Comparison of ENCODE assay signal across 10 cellular contexts in genomic region chr15:89442671-89443307, GRCh38. TPM values are rescaled to one million over a fixed set of nuclear protein-coding genes. Genes with fewer than 3 reads are reported as not detected.
A peak's percentile ranks its signal among the peaks of the same experiment; 100 is the strongest.
DNase-seq lines count a peak whose midpoint lies in the region; ATAC-seq and TF ChIP-seq lines count a peak whose summit lies in the region.
"Had no signal": no experiment of that assay in that cellular context is flagged by ENCODE, and none has a peak within 500 bp of the region (broad histone marks: within the 10 kb centered on the region; RNA-seq: fewer than 3 reads in every experiment).

No MANE protein-coding gene starts in this region.

- peak overlapping the region; percentile 32 for H2AFZ ChIP-seq in IMR-90 (replicated peaks; ENCODE audit: low read length, poor library complexity)

- intact Hi-C loops in IMR-90 (cut with micrococcal nuclease): no loop called here

- H2BK120ac ChIP-seq in IMR-90 (ENCODE audit: low read depth, low read length): no peak overlapping the region

- TF ChIP-seq POLR2A in IMR-90 (IDR thresholded peaks at IDR 0.05; ENCODE audit: low read depth, low read length): no peak

- dilution Hi-C loops in IMR-90 (cut with HindIII; ENCODE audit: low sequenced_read_pairs, unreplicated experiment): no loop called here

- peaks cover 55% of the 10 kb centered on the region for H3K27me3 ChIP-seq in IMR-90 (ENCODE audit: control insufficient read depth, insufficient read depth, low read length)

- no peak overlapping the region for H3K4me3 ChIP-seq in IMR-90 (ENCODE audit: insufficient read depth, low read depth, low read length)
- H3K4me3 ChIP-seq in SK-N-MC: no peak overlapping the region

- H3K14ac ChIP-seq in IMR-90 (replicated peaks; ENCODE audit: low read depth, low read length): no peak overlapping the region

- no peaks in the 10 kb centered on the region for H3K4me1 ChIP-seq in IMR-90 (ENCODE audit: control insufficient read depth, insufficient read depth, low read length)

- CTCF ChIA-PET in IMR-90 (lab: Yijun Ruan, JAX): interaction anchor here (1.0 to 2.1 kb wide), 4 partner anchors 13 to 90 kb away, joined by 3 to 6 read pairs (median 4); no protein-coding TSS in a partner anchor

- H3K56ac ChIP-seq in IMR-90 (ENCODE audit: extremely low read depth, insufficient read depth, low read length): no peak overlapping the region

- H3K9ac ChIP-seq in IMR-90 (ENCODE audit: low read depth, low read length): no peak overlapping the region
- H3K9ac ChIP-seq in SK-N-MC (ENCODE audit: insufficient read length): no peak overlapping the region

- TF ChIP-seq RAD21 in IMR-90 (IDR thresholded peaks at IDR 0.05; ENCODE audit: low read length): peak; percentile 53

- no TSS peak for BruUV-seq in IMR-90 (replicated peaks; lab: Mats Ljungman, UMichigan)

- no peak overlapping the region for H4K8ac ChIP-seq in IMR-90 (ENCODE audit: low read depth in 2 of 2, low read length in 2 of 2)

- DNase-seq in NCI-H1436 (lab: John Stamatoyannopoulos, UW) (peak; percentile 67), NCI-H1436 treated with DMSO at 0.1 percent for 48 hours (lab: John Stamatoyannopoulos, UW) (no peak), IMR-90 (peak; percentile 8), SK-N-MC (ENCODE audit: low read depth, low spot score) (no peak), caudate nucleus (lab: John Stamatoyannopoulos, UW) (peak in 38 of 61 donors; percentile 5 to 66 (median 19)), midbrain (lab: John Stamatoyannopoulos, UW) (peak; percentile 41), DMS153 (lab: John Stamatoyannopoulos, UW) (no peak), H4 (ENCODE audit: low spot score) (no peak)
- DNase-seq: activated T-cell treated with anti-CD3 and anti-CD28 coated beads, Interleukin-2, amount 50 U/mL, for 4 hours had no signal

- POLR2A ChIA-PET in IMR-90 (lab: Charles Lee; ENCODE audit: unreplicated experiment): no interaction called here

- H3K9me1 ChIP-seq in IMR-90 (ENCODE audit: insufficient read depth, low read length): no peaks in the 10 kb centered on the region

- in situ Hi-C loops in IMR-90 (cut with MboI; ENCODE audit: low sequenced_read_pairs): no loop called here

- H2BK5ac ChIP-seq in IMR-90 (ENCODE audit: low read depth, low read length, poor library complexity, severe bottlenecking): no peak overlapping the region

- H4K20me1 ChIP-seq in IMR-90 (ENCODE audit: insufficient read depth, low read length): no peaks in the 10 kb centered on the region; the same call in 1 of the 2 replicates

- H3K27ac ChIP-seq in IMR-90 (ENCODE audit: insufficient read depth, low read length) (no peak overlapping the region), SK-N-MC (peak overlapping the region; percentile 78), caudate nucleus (ENCODE audit: low read depth, low read length) (no peak overlapping the region)

- peak; percentile 52 for TF ChIP-seq CTCF in IMR-90 (conservative IDR thresholded peaks at IDR 0.05; ENCODE audit: low read depth, low read length)

- no peak overlapping the region for H3K4me2 ChIP-seq in IMR-90 (ENCODE audit: low read depth, low read length)

- H3K9me3 ChIP-seq in IMR-90 (ENCODE audit: control insufficient read depth, insufficient read depth, low read length) (no peaks in the 10 kb centered on the region), SK-N-MC (ENCODE audit: low read depth, low read length) (no peaks in the 10 kb centered on the region)

- peak overlapping the region; percentile 24 for H2AK9ac ChIP-seq in IMR-90 (replicated peaks; ENCODE audit: low read depth, low read length, poor library complexity)

- H4K5ac ChIP-seq in IMR-90 (ENCODE audit: low read depth, low read length): no peak overlapping the region

- H3K4ac ChIP-seq in IMR-90 (ENCODE audit: low read depth, low read length): no peak overlapping the region

- no peak overlapping the region for H2AK5ac ChIP-seq in IMR-90 (ENCODE audit: low read depth, low read length)

- H4K91ac ChIP-seq in IMR-90 (ENCODE audit: insufficient read depth, low read depth, low read length): no peak overlapping the region

- WGBS in IMR-90 (ENCODE audit: extremely low coverage in 2 of 2, insufficient read length in 1 of 2), 2 experiments: 60% methylated on average over 3 of the region's 19 CpGs; no CpG with 5 or more reads in 1 of the 2 experiments

- no peaks in the 10 kb centered on the region for H3K36me3 ChIP-seq in IMR-90 (ENCODE audit: control insufficient read depth, insufficient read depth, low read length)
- no peaks in the 10 kb centered on the region for H3K36me3 ChIP-seq in SK-N-MC (ENCODE audit: insufficient read depth, low read length)

- H2BK15ac ChIP-seq in IMR-90 (ENCODE audit: low read depth, low read length): no peak overlapping the region

- peak; percentile 59; the same call in 1 of the 2 replicates for ATAC-seq in IMR-90 (ENCODE audit: low read depth)

- no peaks in the 10 kb centered on the region for H3K79me1 ChIP-seq in IMR-90 (ENCODE audit: low read depth in 1 of 2, low read length in 2 of 2)

- no peak overlapping the region for H3K23ac ChIP-seq in IMR-90 (ENCODE audit: low read depth, low read length)

- H2BK20ac ChIP-seq in IMR-90 (ENCODE audit: low read depth, low read length): no peak overlapping the region

- H3K18ac ChIP-seq in IMR-90 (ENCODE audit: low read depth, low read length): no peak overlapping the region

TF ChIP-seq in IMR-90, 13 proteins besides CTCF, POLR2A, EP300 and RAD21:
- TF ChIP-seq SMC3 (IDR thresholded peaks at IDR 0.05; ENCODE audit: low read depth, low read length) (peak; percentile 45), BHLHE40 (IDR thresholded peaks at IDR 0.05; ENCODE audit: low read depth, low read length) (no peak), CHD1 (IDR thresholded peaks at IDR 0.05; ENCODE audit: low read depth, low read length) (no peak), FOS (IDR thresholded peaks at IDR 0.05; ENCODE audit: low read depth, low read length) (no peak), NFE2L2 (IDR thresholded peaks at IDR 0.05; ENCODE audit: low read depth, low read length) (no peak)

RNA-seq across cellular contexts. Expression of gene RHCG, which starts 53.6 kb away (rescaled TPM):
- total RNA-seq in IMR-90 (2012; rRNA removed): not detected in 2 replicates
- polyA plus RNA-seq in IMR-90 (2012; rRNA removed): not detected in 2 replicates
- not detected in 2 replicates for polyA plus RNA-seq in IMR-90 (2012; cell fraction: cytosol; rRNA removed)
- polyA plus RNA-seq in IMR-90 (2012; cell fraction: nucleus; rRNA removed; ENCODE audit: low replicate concordance): not detected in 2 replicates
- not detected in 2 replicates for total RNA-seq in H4 (2014; rRNA removed; shearing (Covaris generic))
- total RNA-seq: activated T-cell treated with anti-CD3 and anti-CD28 coated beads, Interleukin-2, amount 50 U/mL, for 4 hours; CD4-positive, CD25-positive, alpha-beta regulatory T cell had no signal
- polyA plus RNA-seq: CD4-positive, CD25-positive, alpha-beta regulatory T cell had no signal

Comparison
In these comparisons a context has a peak if more than half of its experiments do, and no peak if none do; other contexts are left out.
1. DNase-seq: peak in NCI-H1436 (single experiment), IMR-90 (single experiment), caudate nucleus (38 of 61) and midbrain (single experiment); none in NCI-H1436 treated with DMSO at 0.1 percent for 48 hours (single experiment), SK-N-MC (single experiment), DMS153 (single experiment) and H4 (single experiment).